In the genomic region with DNA sequence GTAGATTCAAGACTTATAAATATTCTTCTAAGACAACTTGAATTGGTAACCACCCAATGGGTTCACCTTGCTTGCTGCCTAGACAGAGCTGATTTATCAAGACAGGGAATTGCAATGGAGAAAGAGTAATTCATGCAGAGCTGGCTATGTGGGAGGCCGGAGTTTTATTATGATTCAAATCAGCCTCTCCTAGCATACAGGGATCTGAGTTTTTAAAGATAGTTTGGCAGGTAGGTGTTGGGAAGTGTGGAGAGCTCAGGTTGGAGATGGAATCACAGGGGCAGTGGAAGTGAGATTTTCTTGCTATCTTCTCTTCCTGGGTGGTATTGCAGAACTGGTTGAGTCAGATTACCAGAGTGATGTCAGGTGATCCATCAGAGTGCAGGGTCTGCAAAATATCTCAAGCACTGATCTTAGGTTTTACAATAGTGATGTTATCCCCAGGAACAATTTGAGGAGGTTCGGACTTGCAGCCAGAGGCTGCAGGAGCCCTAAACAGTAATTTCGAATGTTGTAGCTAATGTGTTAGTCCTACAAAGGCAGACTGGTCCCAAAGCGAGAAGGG, we compare ENCODE assay signal across 32 cellular contexts.
"Had no signal": no experiment of that assay in that cellular context is flagged by ENCODE, and none has a peak within 500 bp of the region (broad histone marks: within the 10 kb centered on the region; RNA-seq: fewer than 3 reads in every experiment).

No MANE protein-coding gene starts in this region.

- H3K27ac ChIP-seq: gastroesophageal sphincter, pancreas, psoas muscle, upper lobe of right lung had no signal

- H3K4me3 ChIP-seq: gastroesophageal sphincter, pancreas, psoas muscle, smooth muscle cell, upper lobe of right lung had no signal

- H3K27me3 Mint-ChIP-seq: activated naive CD8-positive, alpha-beta T cell treated with anti-CD3 and anti-CD28 coated beads for 36 hours; effector memory CD8-positive, alpha-beta T cell; naive thymus-derived CD4-positive, alpha-beta T cell; stimulated activated memory B cell treated with anti-CD40 and anti-IgM and Interleukin-4, amounts not matched to agents 10 μg/mL and 1 μg/mL and 100 μg/mL, for 72 hours; stimulated activated naive CD8-positive, alpha-beta T cell treated with anti-CD3 and anti-CD28 coated beads, Interleukin-15, amount 100 ng/mL, for 72 hours had no signal

- H3K27ac Mint-ChIP-seq: activated naive CD4-positive, alpha-beta T cell treated with anti-CD3 and anti-CD28 coated beads for 36 hours; activated naive CD8-positive, alpha-beta T cell treated with anti-CD3 and anti-CD28 coated beads for 36 hours; activated T-helper 1 cell treated with anti-CD3 and anti-CD28 coated beads, Interleukin-12 subunit alpha, Interleukin-12 subunit beta, Interleukin-2, Interleukin-4 antibody, amounts not matched to agents 30 ng/mL and 10 ng/mL and 1 ng/mL, durations not matched to agents 14 hours and 24 hours and 36 hours; effector memory CD8-positive, alpha-beta T cell; naive thymus-derived CD4-positive, alpha-beta T cell; stimulated activated memory B cell treated with anti-CD40 and anti-IgM and Interleukin-4, amounts not matched to agents 10 μg/mL and 1 μg/mL and 100 μg/mL, for 72 hours; stimulated activated naive CD8-positive, alpha-beta T cell treated with anti-CD3 and anti-CD28 coated beads, Interleukin-15, amount 100 ng/mL, for 72 hours; T-helper 2 cell treated with Interferon-gamma antibody and Interleukin-4, amounts not matched to agents 5 μg/mL and 100 μg/mL, for 36 hours had no signal

- H3K4me1 ChIP-seq: gastroesophageal sphincter, psoas muscle, upper lobe of right lung had no signal

- H3K4me3 Mint-ChIP-seq: activated naive CD4-positive, alpha-beta T cell treated with anti-CD3 and anti-CD28 coated beads for 36 hours; activated naive CD8-positive, alpha-beta T cell treated with anti-CD3 and anti-CD28 coated beads for 36 hours; activated T-helper 1 cell treated with anti-CD3 and anti-CD28 coated beads, Interleukin-12 subunit alpha, Interleukin-12 subunit beta, Interleukin-2, Interleukin-4 antibody, amounts not matched to agents 30 ng/mL and 10 ng/mL and 1 ng/mL, durations not matched to agents 14 hours and 24 hours and 36 hours; effector memory CD8-positive, alpha-beta T cell; naive thymus-derived CD4-positive, alpha-beta T cell; stimulated activated memory B cell treated with anti-CD40 and anti-IgM and Interleukin-4, amounts not matched to agents 10 μg/mL and 1 μg/mL and 100 μg/mL, for 72 hours; stimulated activated naive CD8-positive, alpha-beta T cell treated with anti-CD3 and anti-CD28 coated beads, Interleukin-15, amount 100 ng/mL, for 72 hours; T-helper 2 cell treated with Interferon-gamma antibody and Interleukin-4, amounts not matched to agents 5 μg/mL and 100 μg/mL, for 36 hours had no signal

- H3K9me3 ChIP-seq: gastroesophageal sphincter, pancreas, psoas muscle, upper lobe of right lung had no signal

- DNase-seq: activated CD4-positive, alpha-beta T cell treated with anti-CD3 and anti-CD28 coated beads for 4 hours; activated CD4-positive, alpha-beta T cell treated with anti-CD3 and anti-CD28 coated beads, Interleukin-2, amount 50 U/mL, for 4 hours; activated CD4-positive, CD25-positive, alpha-beta regulatory T cell; activated effector memory CD4-positive, alpha-beta T cell treated with anti-CD3 and anti-CD28 coated beads, Interleukin-2, amount 50 U/mL, for 16 hours; activated naive CD4-positive, alpha-beta T cell treated with anti-CD3 and anti-CD28 coated beads for 36 hours; activated naive CD8-positive, alpha-beta T cell treated with anti-CD3 and anti-CD28 coated beads for 36 hours; activated T-cell treated with anti-CD3 and anti-CD28 coated beads for 4 hours; amniotic stem cell; cortex of kidney; effector memory CD8-positive, alpha-beta T cell; hippocampal formation; left cardiac atrium; mammary epithelial cell; midbrain; naive thymus-derived CD4-positive, alpha-beta T cell; nucleus accumbens; pancreas; psoas muscle; stimulated activated CD4-positive, alpha-beta T cell treated with anti-CD3 and anti-CD28 coated beads, Interleukin-1b, Interleukin-23, amount 100 ng/mL, for 48 hours; stimulated activated CD4-positive, alpha-beta T cell treated with anti-CD3 and anti-CD28 coated beads, Interleukin-4, amount 100 ng/mL, for 4 hours; stimulated activated CD8-positive, alpha-beta memory T cell treated with anti-CD3 and anti-CD28 coated beads, Interleukin-4, amount 100 ng/mL, for 48 hours; stimulated activated naive CD8-positive, alpha-beta T cell treated with anti-CD3 and anti-CD28 coated beads, Interleukin-15, amount 100 ng/mL, for 72 hours; substantia nigra; T-helper 1 cell; upper lobe of right lung had no signal

- H3K4me1 Mint-ChIP-seq: activated naive CD8-positive, alpha-beta T cell treated with anti-CD3 and anti-CD28 coated beads for 36 hours; naive thymus-derived CD4-positive, alpha-beta T cell; stimulated activated memory B cell treated with anti-CD40 and anti-IgM and Interleukin-4, amounts not matched to agents 10 μg/mL and 1 μg/mL and 100 μg/mL, for 72 hours; stimulated activated naive CD8-positive, alpha-beta T cell treated with anti-CD3 and anti-CD28 coated beads, Interleukin-15, amount 100 ng/mL, for 72 hours had no signal

- H3K36me3 ChIP-seq: gastroesophageal sphincter, pancreas, upper lobe of right lung had no signal

- H3K36me3 Mint-ChIP-seq: activated naive CD8-positive, alpha-beta T cell treated with anti-CD3 and anti-CD28 coated beads for 36 hours; naive thymus-derived CD4-positive, alpha-beta T cell; stimulated activated memory B cell treated with anti-CD40 and anti-IgM and Interleukin-4, amounts not matched to agents 10 μg/mL and 1 μg/mL and 100 μg/mL, for 72 hours had no signal

- H3K27me3 ChIP-seq: gastroesophageal sphincter, pancreas, upper lobe of right lung had no signal

- H3K4me2 ChIP-seq: smooth muscle cell had no signal

- FAIRE-seq: endothelial cell of umbilical vein, keratinocyte, pancreas had no signal
